In the genomic region with DNA sequence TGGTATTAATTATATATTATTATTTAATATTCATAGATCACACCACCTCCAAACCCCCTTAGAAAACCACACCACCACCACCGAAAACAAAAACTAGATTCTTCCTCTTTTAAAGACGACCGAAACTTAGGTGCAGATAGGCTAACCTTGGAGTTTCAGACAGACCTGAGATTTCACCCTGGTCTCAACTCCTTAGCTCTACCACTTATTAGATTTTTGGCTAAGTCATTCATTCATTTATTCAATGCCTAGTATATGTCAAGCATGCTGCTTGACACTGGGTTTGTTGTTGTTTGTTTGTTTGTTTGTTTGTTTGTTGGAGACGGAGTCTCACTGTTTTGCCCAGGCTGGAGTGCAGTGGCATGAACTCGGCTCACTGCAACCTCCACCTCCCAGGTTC, we compare ENCODE assay signal across 11 cellular contexts. TPM values are rescaled to one million over a fixed set of nuclear protein-coding genes. Genes with fewer than 3 reads are reported as not detected.
DNase-seq lines count a peak whose midpoint lies in the region; ATAC-seq lines count a peak whose summit lies in the region.
"Had no signal": no experiment of that assay in that cellular context is flagged by ENCODE, and none has a peak within 500 bp of the region (broad histone marks: within the 10 kb centered on the region; RNA-seq: fewer than 3 reads in every experiment).

No MANE protein-coding gene starts in this region.

- ATAC-seq in GM19025 (IDR thresholded peaks at IDR 0.05; ENCODE audit: low read depth, unreplicated experiment) (peak; percentile 84), GM21723 (IDR thresholded peaks at IDR 0.05; ENCODE audit: unreplicated experiment) (peak; percentile 90), HG03139 (IDR thresholded peaks at IDR 0.05; ENCODE audit: unreplicated experiment) (peak; percentile 85)
- ATAC-seq: mucosa of descending colon had no signal

- DNase-seq in germinal center (ENCODE audit: low spot score) (peak; percentile 20), NCI-H526 (lab: John Stamatoyannopoulos, UW) (no peak), A172 (ENCODE audit: low spot score) (no peak), DMS79 (lab: John Stamatoyannopoulos, UW) (no peak)
- no peak for DNase-seq in activated naive CD4-positive, alpha-beta T cell treated with anti-CD3 and anti-CD28 coated beads, Interleukin-2, amount 50 U/mL, for 16 hours
- DNase-seq: KBM-7, mucosa of descending colon, NCI-H524 had no signal

RNA-seq across cellular contexts. Expression of gene BMP2K, which starts 9.5 kb away (rescaled TPM):
- total RNA-seq in A172 (2014; rRNA removed; shearing (Covaris generic)): 16.6 and 19.7 TPM in 2 replicates
